ENCODE assay signal across 1 cellular context in the genomic region with DNA sequence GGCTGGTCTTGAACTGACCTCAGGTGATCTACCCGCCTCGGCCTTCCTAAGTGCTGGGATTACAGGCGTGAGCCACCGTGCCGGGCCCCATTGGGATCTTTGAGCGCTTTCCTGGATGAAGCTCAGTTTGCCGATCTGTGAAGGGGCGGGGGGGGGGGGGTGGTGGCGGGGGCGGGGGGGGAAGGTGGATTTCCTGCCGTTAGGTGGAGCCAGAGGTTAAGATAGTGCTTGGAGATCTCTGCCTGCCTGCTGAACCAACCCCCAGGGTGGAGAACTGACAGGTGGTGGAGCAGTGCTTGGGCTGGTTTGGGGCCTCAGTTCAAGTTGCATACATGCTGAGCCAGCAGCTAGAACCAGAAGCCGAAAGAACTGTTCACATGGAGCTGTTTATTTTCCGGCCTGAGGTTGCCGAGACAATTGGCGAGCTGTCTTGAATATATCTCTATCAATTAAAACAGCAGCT.
TF ChIP-seq lines count a peak whose summit lies in the region.

No MANE protein-coding gene starts in this region.

TF ChIP-seq in IMR-90, 13 proteins besides CTCF, POLR2A, EP300 and RAD21:
- peak; percentile 22; the same call in 1 of the 2 replicates for TF ChIP-seq MAFK (IDR thresholded peaks at IDR 0.05; ENCODE audit: low read depth, low read length)
- no peak for TF ChIP-seq RCOR1 (IDR thresholded peaks at IDR 0.05; ENCODE audit: insufficient replicate concordance, low read length)
- no peak for TF ChIP-seq MXI1 (IDR thresholded peaks at IDR 0.05; ENCODE audit: borderline replicate concordance, low read depth, low read length)
- TF ChIP-seq BHLHE40 (IDR thresholded peaks at IDR 0.05; ENCODE audit: low read depth, low read length), result no peak
TF ChIP-seq in IMR-90: peak in this region for 1.
